Comparison of ENCODE assay signal across 24 cellular contexts in the genomic region with DNA sequence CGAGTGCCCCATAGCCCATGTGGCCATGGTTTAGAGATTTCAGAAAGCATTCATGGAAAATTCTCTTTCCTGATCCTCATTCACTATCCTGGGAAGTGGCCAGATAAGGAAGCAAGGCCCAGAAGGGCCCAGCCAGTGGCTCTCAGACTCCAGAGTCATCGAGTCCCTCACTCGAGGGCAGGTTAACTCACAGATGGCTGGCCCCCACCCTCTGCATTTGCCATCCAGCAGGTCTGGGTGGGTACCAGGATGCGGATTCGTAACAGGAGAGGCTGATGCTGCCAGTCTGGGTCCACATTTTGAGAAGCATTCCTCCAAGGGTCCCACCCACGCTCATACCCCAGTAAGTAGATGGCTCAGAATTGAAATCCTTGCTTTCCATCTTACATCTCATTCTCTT. TPM values are rescaled to one million over a fixed set of nuclear protein-coding genes. Genes with fewer than 3 reads are reported as not detected.
DNase-seq lines count a peak whose midpoint lies in the region; ATAC-seq and TF ChIP-seq lines count a peak whose summit lies in the region.
"Had no signal": no experiment of that assay in that cellular context is flagged by ENCODE, and none has a peak within 500 bp of the region (broad histone marks: within the 10 kb centered on the region; RNA-seq: fewer than 3 reads in every experiment).

No MANE protein-coding gene starts in this region.

- H3K9me3 ChIP-seq in right cardiac atrium (ENCODE audit: control insufficient read depth, low read length) (no peaks in the 10 kb centered on the region), RWPE2 (ENCODE audit: severe bottlenecking) (no peaks in the 10 kb centered on the region)
- H3K9me3 ChIP-seq: BE2C had no signal

- no peak overlapping the region for H3K27ac ChIP-seq in right cardiac atrium (ENCODE audit: low read length)
- H3K27ac ChIP-seq in RWPE2 (ENCODE audit: poor library complexity, severe bottlenecking), result no peak overlapping the region
- H3K27ac ChIP-seq: BLaER1 had no signal

- H3K36me3 ChIP-seq in RWPE2 (ENCODE audit: low read depth), result no peaks in the 10 kb centered on the region
- H3K36me3 ChIP-seq: BE2C, BLaER1 had no signal

- H3K4me1 ChIP-seq in right cardiac atrium (ENCODE audit: control insufficient read depth, insufficient read depth, low read length), result no peaks in the 10 kb centered on the region
- no peaks in the 10 kb centered on the region for H3K4me1 ChIP-seq in RWPE2 (ENCODE audit: insufficient read depth, poor library complexity, severe bottlenecking)
- H3K4me1 ChIP-seq: BE2C had no signal

- 89% methylated on average over 6 of the region's 6 CpGs for WGBS in right cardiac atrium

- no peak for TF ChIP-seq CTCF in RWPE2 (IDR thresholded peaks at IDR 0.05; ENCODE audit: poor library complexity, severe bottlenecking)

- H3K27me3 ChIP-seq in right cardiac atrium (ENCODE audit: control insufficient read depth, insufficient read depth) (no peaks in the 10 kb centered on the region), RWPE2 (ENCODE audit: insufficient read depth, poor library complexity, severe bottlenecking) (no peaks in the 10 kb centered on the region)
- H3K27me3 ChIP-seq: BE2C, BLaER1 had no signal

- H3K4me3 ChIP-seq in right cardiac atrium (ENCODE audit: low read length) (no peak overlapping the region), RWPE2 (ENCODE audit: severe bottlenecking) (no peak overlapping the region)
- H3K4me3 ChIP-seq: BLaER1 had no signal

- intact Hi-C loops in cardiac septum (cut with DNase I), result no loop called here
- intact Hi-C loops in right cardiac atrium (cut with DNase I), result loop anchor here in 1 of 4 donors (10.0 kb wide), 1 partner anchor 313 kb away; no protein-coding TSS in a partner anchor

- ATAC-seq in right cardiac atrium (no peak), RWPE2 (ENCODE audit: low read depth) (no peak)

- DNase-seq in cardiac septum (ENCODE audit: low spot score), result peak; percentile 43
- no peak for DNase-seq in right cardiac atrium
- DNase-seq in RWPE2 (ENCODE audit: low spot score), result peak; percentile 49
- peak; percentile 21 for DNase-seq in islet precursor cell
- DNase-seq in NAMALWA (ENCODE audit: low spot score), result no peak
- no peak for DNase-seq in T-helper 9 cell
- no peak for DNase-seq in SHP77 treated with DMSO at 0.1 percent for 48 hours (lab: John Stamatoyannopoulos, UW)
- DNase-seq: 8988T; ACHN; BE2C; C1 segment of cervical spinal cord; CD4-positive, alpha-beta memory T cell; CD4-positive, CD25-positive, alpha-beta regulatory T cell; CD8-positive, alpha-beta memory T cell; COR-L47; DMS 273 treated with DMSO at 0.1 percent for 48 hours; DMS153; DMS53; DMS79; GF-D8 had no signal

RNA-seq across cellular contexts. Expression of a gene that starts 3.8 kb away (rescaled TPM):
- total RNA-seq in cardiac septum (not detected), right cardiac atrium (not detected)
- polyA plus RNA-seq in right cardiac atrium, result not detected
- total RNA-seq: A673; CD4-positive, alpha-beta memory T cell; CD4-positive, CD25-positive, alpha-beta regulatory T cell; CD8-positive, alpha-beta memory T cell had no signal
- polyA plus RNA-seq: AG04450; CD14-positive monocyte; CD4-positive, alpha-beta memory T cell; CD4-positive, CD25-positive, alpha-beta regulatory T cell; CD8-positive, alpha-beta memory T cell had no signal

RNA-seq across cellular contexts. Expression of a gene that starts 18.1 kb away (rescaled TPM):
- total RNA-seq in cardiac septum (27.0 TPM), right cardiac atrium (10 to 100 TPM; 15.4 to 48.1 (median 18.5) TPM)
- 17.5 TPM for polyA plus RNA-seq in right cardiac atrium
- total RNA-seq: A673; CD4-positive, CD25-positive, alpha-beta regulatory T cell had no signal
- polyA plus RNA-seq: CD4-positive, CD25-positive, alpha-beta regulatory T cell; CD8-positive, alpha-beta memory T cell had no signal

RNA-seq across cellular contexts. Expression of a gene that starts 54.8 kb away (rescaled TPM):
- total RNA-seq in cardiac septum, result 40.3 TPM
- 10 to 100 TPM; 25.6 to 51.6 (median 41.7) TPM for total RNA-seq in right cardiac atrium
- 14.1 TPM for polyA plus RNA-seq in right cardiac atrium

Comparison
In these comparisons a context has a peak if more than half of its experiments do, and no peak if none do; other contexts are left out.
1. DNase-seq: peak in cardiac septum (single experiment), RWPE2 (single experiment) and islet precursor cell (single experiment); none in right cardiac atrium (0 of 3), NAMALWA (single experiment), T-helper 9 cell (single experiment) and SHP77 treated with DMSO at 0.1 percent for 48 hours (single experiment).